ENCODE assay signal across 22 cellular contexts in genomic region chr19:16022681-16023557, GRCh38. TPM values are rescaled to one million over a fixed set of nuclear protein-coding genes. Genes with fewer than 3 reads are reported as not detected.
DNase-seq lines count a peak whose midpoint lies in the region; ATAC-seq and FAIRE-seq lines count a peak whose summit lies in the region.
"Had no signal": no experiment of that assay in that cellular context is flagged by ENCODE, and none has a peak within 500 bp of the region (broad histone marks: within the 10 kb centered on the region; RNA-seq: fewer than 3 reads in every experiment).

No MANE protein-coding gene starts in this region.

- H2AFZ ChIP-seq in neuronal stem cell (ENCODE audit: low read length), result no peak overlapping the region

- H3K79me1 ChIP-seq in neuronal stem cell (ENCODE audit: low read depth, low read length), result no peaks in the 10 kb centered on the region

- H3K14ac ChIP-seq in neuronal stem cell (ENCODE audit: low read length), result no peak overlapping the region

- H2BK15ac ChIP-seq in neuronal stem cell (ENCODE audit: low read length), result no peak overlapping the region

- POLR2A ChIA-PET in activated naive CD8-positive, alpha-beta T cell treated with anti-CD3 and anti-CD28 coated beads, Interleukin-2, amount 10 ng/mL, durations not matched to agents 7 days and 5 days (lab: Charles Lee), result no interaction called here

- H2BK120ac ChIP-seq in neuronal stem cell (ENCODE audit: low read depth, low read length), result no peak overlapping the region

- H3K4me3 Mint-ChIP-seq in activated naive CD8-positive, alpha-beta T cell treated with anti-CD3 and anti-CD28 coated beads, Interleukin-2, amount 10 ng/mL, durations not matched to agents 7 days and 5 days, result no peak overlapping the region
- H3K4me3 Mint-ChIP-seq in activated naive CD8-positive, alpha-beta T cell treated with anti-CD3 and anti-CD28 coated beads, Interleukin-2, amount 50 U/mL, for 24 hours, result no peak overlapping the region
- H3K4me3 Mint-ChIP-seq: CD8-positive, alpha-beta memory T cell; HFFc6; IgD-negative memory B cell had no signal

- H4K8ac ChIP-seq in neuronal stem cell (ENCODE audit: low read depth, low read length), result no peak overlapping the region

- H3K4me1 Mint-ChIP-seq in activated naive CD8-positive, alpha-beta T cell treated with anti-CD3 and anti-CD28 coated beads, Interleukin-2, amount 10 ng/mL, durations not matched to agents 7 days and 5 days, result no peaks in the 10 kb centered on the region
- peaks cover 13% of the 10 kb centered on the region for H3K4me1 Mint-ChIP-seq in activated naive CD8-positive, alpha-beta T cell treated with anti-CD3 and anti-CD28 coated beads, Interleukin-2, amount 50 U/mL, for 24 hours

- H3K27me3 ChIP-seq in neuronal stem cell (ENCODE audit: control insufficient read depth in 3 of 3, insufficient read depth in 3 of 3, low read depth in 1 of 3, low read length in 3 of 3), result peaks cover 0 to 48% (median 0%) of the 10 kb centered on the region in 3 experiments
- H3K27me3 ChIP-seq: Peyer's patch had no signal

- FAIRE-seq in HTR-8/SVneo (lab: Jason Lieb, UNC), result peak; percentile 20
- FAIRE-seq: A204.1, D721Med had no signal

- no peak overlapping the region for H2BK5ac ChIP-seq in neuronal stem cell (ENCODE audit: low read length)

- no peak for ATAC-seq in activated naive CD8-positive, alpha-beta T cell treated with anti-CD3 and anti-CD28 coated beads, Interleukin-2, amount 10 ng/mL, durations not matched to agents 7 days and 5 days (ENCODE audit: low read depth)
- no peak for ATAC-seq in activated naive CD8-positive, alpha-beta T cell treated with anti-CD3 and anti-CD28 coated beads, Interleukin-2, amount 50 U/mL, for 24 hours
- ATAC-seq in HG02970 (IDR thresholded peaks at IDR 0.05; ENCODE audit: low FRiP score, unreplicated experiment), result no peak

- H3K4me1 ChIP-seq in neuronal stem cell (ENCODE audit: control insufficient read depth in 2 of 2, insufficient read depth in 1 of 2, low read depth in 1 of 2, low read length in 2 of 2), result no peaks in the 10 kb centered on the region
- H3K4me1 ChIP-seq: Peyer's patch had no signal

- no peak overlapping the region for H2BK12ac ChIP-seq in neuronal stem cell (ENCODE audit: low read length)

- no peaks in the 10 kb centered on the region for H3K9me3 Mint-ChIP-seq in activated naive CD8-positive, alpha-beta T cell treated with anti-CD3 and anti-CD28 coated beads, Interleukin-2, amount 10 ng/mL, durations not matched to agents 7 days and 5 days
- no peaks in the 10 kb centered on the region for H3K9me3 Mint-ChIP-seq in activated naive CD8-positive, alpha-beta T cell treated with anti-CD3 and anti-CD28 coated beads, Interleukin-2, amount 50 U/mL, for 24 hours
- H3K9me3 Mint-ChIP-seq: CD8-positive, alpha-beta memory T cell; HFFc6; IgD-negative memory B cell had no signal

- no peak overlapping the region for H3K4me2 ChIP-seq in neuronal stem cell (ENCODE audit: insufficient read depth, low read length, poor library complexity, severe bottlenecking)

- no peak overlapping the region for H3K18ac ChIP-seq in neuronal stem cell (ENCODE audit: low read length)

- WGBS in neuronal stem cell (ENCODE audit: extremely low coverage in 2 of 2, insufficient read length in 2 of 2, insufficient replicate concordance in 1 of 2), 2 donors, result no CpG with 5 or more reads among the region's 13 CpGs

- H3K36me3 Mint-ChIP-seq in activated naive CD8-positive, alpha-beta T cell treated with anti-CD3 and anti-CD28 coated beads, Interleukin-2, amount 10 ng/mL, durations not matched to agents 7 days and 5 days, result no peaks in the 10 kb centered on the region
- no peaks in the 10 kb centered on the region for H3K36me3 Mint-ChIP-seq in activated naive CD8-positive, alpha-beta T cell treated with anti-CD3 and anti-CD28 coated beads, Interleukin-2, amount 50 U/mL, for 24 hours (ENCODE audit: low read depth)
- H3K36me3 Mint-ChIP-seq: CD8-positive, alpha-beta memory T cell; IgD-negative memory B cell had no signal

- H3K4ac ChIP-seq in neuronal stem cell (ENCODE audit: low read length), result no peak overlapping the region

- no peak overlapping the region for H4K91ac ChIP-seq in neuronal stem cell (ENCODE audit: low read depth, low read length, poor library complexity)

- no peaks in the 10 kb centered on the region for H3K27me3 Mint-ChIP-seq in activated naive CD8-positive, alpha-beta T cell treated with anti-CD3 and anti-CD28 coated beads, Interleukin-2, amount 10 ng/mL, durations not matched to agents 7 days and 5 days
- no peaks in the 10 kb centered on the region for H3K27me3 Mint-ChIP-seq in activated naive CD8-positive, alpha-beta T cell treated with anti-CD3 and anti-CD28 coated beads, Interleukin-2, amount 50 U/mL, for 24 hours
- H3K27me3 Mint-ChIP-seq: CD8-positive, alpha-beta memory T cell; IgD-negative memory B cell had no signal

- H2AK5ac ChIP-seq in neuronal stem cell (ENCODE audit: low read depth, low read length), result no peak overlapping the region

- H3K36me3 ChIP-seq in neuronal stem cell (replicated peaks in 1 of 2; ENCODE audit: control insufficient read depth in 2 of 2, insufficient read depth in 2 of 2, low read length in 2 of 2), result no peaks in the 10 kb centered on the region
- H3K36me3 ChIP-seq: Peyer's patch had no signal

- H3K9ac ChIP-seq in neuronal stem cell (ENCODE audit: low read depth, low read length, poor library complexity), result peak overlapping the region; percentile 63

- DNase-seq in activated naive CD8-positive, alpha-beta T cell treated with anti-CD3 and anti-CD28 coated beads, Interleukin-2, amount 10 ng/mL, durations not matched to agents 7 days and 5 days, result peak; percentile 24
- no peak for DNase-seq in activated naive CD8-positive, alpha-beta T cell treated with anti-CD3 and anti-CD28 coated beads, Interleukin-2, amount 50 U/mL, for 24 hours
- DNase-seq in HTR-8/SVneo (ENCODE audit: insufficient read length, low spot score) (no peak), neuronal stem cell (ENCODE audit: low spot score) (no peak), NCI-H2196 (lab: John Stamatoyannopoulos, UW; ENCODE audit: unreplicated experiment) (no peak)
- no peak for DNase-seq in activated naive CD4-positive, alpha-beta T cell treated with anti-CD3 and anti-CD28 coated beads, Interleukin-2, amount 50 U/mL, for 16 hours
- DNase-seq: CD8-positive, alpha-beta memory T cell; DMS53; GF-D8; HFFc6; NCI-H1105; NCI-H1694; NCI-H2081; NCI-H2171; NCI-H446; NCI-H526 had no signal

- H3K23ac ChIP-seq in neuronal stem cell (ENCODE audit: low read depth, low read length, poor library complexity), result peak overlapping the region; percentile 31

- no peak overlapping the region for H3K27ac Mint-ChIP-seq in activated naive CD8-positive, alpha-beta T cell treated with anti-CD3 and anti-CD28 coated beads, Interleukin-2, amount 10 ng/mL, durations not matched to agents 7 days and 5 days
- no peak overlapping the region for H3K27ac Mint-ChIP-seq in activated naive CD8-positive, alpha-beta T cell treated with anti-CD3 and anti-CD28 coated beads, Interleukin-2, amount 50 U/mL, for 24 hours
- H3K27ac Mint-ChIP-seq: CD8-positive, alpha-beta memory T cell; HFFc6; IgD-negative memory B cell had no signal

- H3K27ac ChIP-seq in neuronal stem cell (replicated peaks; ENCODE audit: low read length), result no peak overlapping the region
- H3K27ac ChIP-seq: C4-2B, Peyer's patch had no signal

- no peak overlapping the region for H3K4me3 ChIP-seq in neuronal stem cell (ENCODE audit: low read length in 2 of 2)
- H3K4me3 ChIP-seq: Peyer's patch had no signal

- peaks cover 0 to 7% of the 10 kb centered on the region in 2 donors for H3K9me3 ChIP-seq in neuronal stem cell (replicated peaks in 1 of 2; ENCODE audit: control insufficient read depth in 2 of 2, insufficient read depth in 1 of 2, low read depth in 1 of 2, low read length in 2 of 2)
- H3K9me3 ChIP-seq: Peyer's patch had no signal

RNA-seq across cellular contexts. Expression of gene TPM4, which starts 53.4 kb away (rescaled TPM):
- total RNA-seq in activated naive CD8-positive, alpha-beta T cell treated with anti-CD3 and anti-CD28 coated beads, Interleukin-2, amount 10 ng/mL, durations not matched to agents 7 days and 5 days, result 100 to 1,000 TPM; 278 to 282 TPM
- 413 TPM for polyA plus RNA-seq in neuronal stem cell (2013, experiment 1 of 2)
- 408 TPM for polyA plus RNA-seq in neuronal stem cell (2013, experiment 2 of 2)
